Comparison of ENCODE assay signal across 8 cellular contexts in genomic region chr10:110872984-110873569, GRCh38. TPM values are rescaled to one million over a fixed set of nuclear protein-coding genes. Genes with fewer than 3 reads are reported as not detected.
DNase-seq lines count a peak whose midpoint lies in the region; ATAC-seq and TF ChIP-seq lines count a peak whose summit lies in the region.

No MANE protein-coding gene starts in this region.

- WGBS in neuronal stem cell (ENCODE audit: extremely low coverage in 2 of 2, insufficient read length in 2 of 2, insufficient replicate concordance in 1 of 2), 2 donors: no CpG with 5 or more reads among the region's 9 CpGs

- H3K79me1 ChIP-seq in neuronal stem cell (ENCODE audit: low read depth, low read length): no peaks in the 10 kb centered on the region

- H3K27ac Mint-ChIP-seq in effector memory CD8-positive, alpha-beta T cell: peak overlapping the region; percentile 87 to 99

- H3K23ac ChIP-seq in neuronal stem cell (ENCODE audit: low read depth, low read length, poor library complexity): no peak overlapping the region

- H3K4me3 Mint-ChIP-seq in effector memory CD8-positive, alpha-beta T cell: peak overlapping the region; percentile 86 to 87

- H4K20me1 ChIP-seq in DND-41 (ENCODE audit: insufficient read depth, low read length): no peaks in the 10 kb centered on the region

- no peak overlapping the region for H3K4ac ChIP-seq in neuronal stem cell (ENCODE audit: low read length)

- no peak overlapping the region for H2AK5ac ChIP-seq in neuronal stem cell (ENCODE audit: low read depth, low read length)

- H3K27ac ChIP-seq in DND-41 (ENCODE audit: low read length) (peak overlapping the region; percentile 99), neuronal stem cell (replicated peaks; ENCODE audit: low read length) (peak overlapping the region; percentile 96)

- peak overlapping the region; percentile 88 for H3K4me2 ChIP-seq in DND-41 (ENCODE audit: insufficient read depth, low read length)
- peak overlapping the region; percentile 54 for H3K4me2 ChIP-seq in neuronal stem cell (ENCODE audit: insufficient read depth, low read length, poor library complexity, severe bottlenecking)

- no peaks in the 10 kb centered on the region for H3K9me3 ChIP-seq in DND-41 (ENCODE audit: insufficient read depth, low read length, severe bottlenecking)
- H3K9me3 ChIP-seq in neuronal stem cell (replicated peaks in 1 of 2; ENCODE audit: control insufficient read depth in 2 of 2, insufficient read depth in 1 of 2, low read depth in 1 of 2, low read length in 2 of 2): no peaks in the 10 kb centered on the region

- peak overlapping the region; percentile 86 for H3K9ac ChIP-seq in DND-41 (ENCODE audit: low read depth, low read length)
- H3K9ac ChIP-seq in neuronal stem cell (ENCODE audit: low read depth, low read length, poor library complexity): no peak overlapping the region

- no peak overlapping the region for H4K91ac ChIP-seq in neuronal stem cell (ENCODE audit: low read depth, low read length, poor library complexity)

- TF ChIP-seq CTCF in DND-41 (IDR thresholded peaks at IDR 0.05; ENCODE audit: borderline replicate concordance, extremely low read depth, low read length, poor library complexity, severe bottlenecking): no peak

- H3K9me3 Mint-ChIP-seq in effector memory CD8-positive, alpha-beta T cell: no peaks in the 10 kb centered on the region

- no peak overlapping the region for H2BK120ac ChIP-seq in neuronal stem cell (ENCODE audit: low read depth, low read length)

- H3K27me3 Mint-ChIP-seq in effector memory CD8-positive, alpha-beta T cell: no peaks in the 10 kb centered on the region

- H3K27me3 ChIP-seq in DND-41 (ENCODE audit: insufficient read depth, low read length, poor library complexity) (no peaks in the 10 kb centered on the region), neuronal stem cell (ENCODE audit: control insufficient read depth in 3 of 3, insufficient read depth in 3 of 3, low read depth in 1 of 3, low read length in 3 of 3) (no peaks in the 10 kb centered on the region)

- peaks cover 40% of the 10 kb centered on the region for H3K79me2 ChIP-seq in DND-41 (ENCODE audit: insufficient read depth, low read length)

- H3K4me3 ChIP-seq in DND-41 (ENCODE audit: low read depth in 1 of 2, low read length in 2 of 2) (peak overlapping the region; percentile 79 to 81), neuronal stem cell (ENCODE audit: low read length in 2 of 2) (peak overlapping the region; percentile 66 to 94)

- H3K36me3 ChIP-seq in DND-41 (ENCODE audit: insufficient read depth, low read length) (peaks cover 12% of the 10 kb centered on the region), neuronal stem cell (replicated peaks in 1 of 2; ENCODE audit: control insufficient read depth in 2 of 2, insufficient read depth in 2 of 2, low read length in 2 of 2) (peaks cover 2 to 23% of the 10 kb centered on the region in 2 donors)

- H3K4me1 ChIP-seq in DND-41 (ENCODE audit: insufficient read depth, low read length) (peaks cover 33% of the 10 kb centered on the region), neuronal stem cell (ENCODE audit: control insufficient read depth in 2 of 2, insufficient read depth in 1 of 2, low read depth in 1 of 2, low read length in 2 of 2) (peaks cover 10 to 16% of the 10 kb centered on the region in 2 donors)

- no peak overlapping the region for H3K14ac ChIP-seq in neuronal stem cell (ENCODE audit: low read length)

- H2BK15ac ChIP-seq in neuronal stem cell (ENCODE audit: low read length): no peak overlapping the region

- H3K36me3 Mint-ChIP-seq in effector memory CD8-positive, alpha-beta T cell (ENCODE audit: insufficient read depth): peaks cover 75% of the 10 kb centered on the region

- H3K4me1 Mint-ChIP-seq in effector memory CD8-positive, alpha-beta T cell (ENCODE audit: low read depth in 2 of 2): peaks cover 47 to 57% of the 10 kb centered on the region in 2 donors

- no peak for ATAC-seq in DND-41 (ENCODE audit: insufficient read depth, low read depth)
- no peak for ATAC-seq in effector memory CD8-positive, alpha-beta T cell (replicated peaks)
- no peak for ATAC-seq in HG03520 (IDR thresholded peaks at IDR 0.05; ENCODE audit: unreplicated experiment)

- no peak overlapping the region for H2BK12ac ChIP-seq in neuronal stem cell (ENCODE audit: low read length)

- no peak overlapping the region for H4K8ac ChIP-seq in neuronal stem cell (ENCODE audit: low read depth, low read length)

- H2BK5ac ChIP-seq in neuronal stem cell (ENCODE audit: low read length): no peak overlapping the region

- no peak overlapping the region for H3K18ac ChIP-seq in neuronal stem cell (ENCODE audit: low read length)

- DNase-seq in DND-41 (no peak), NCI-H460 (ENCODE audit: extremely low read depth, low read depth) (peak; percentile 12), neuronal stem cell (ENCODE audit: low spot score) (no peak), NCI-H226 (no peak), iPS-NIHi11 (ENCODE audit: low spot score) (no peak), LoVo (ENCODE audit: low spot score) (no peak)
- DNase-seq in effector memory CD8-positive, alpha-beta T cell: no peak

- peak overlapping the region; percentile 61 for H2AFZ ChIP-seq in DND-41 (ENCODE audit: low read depth, low read length)
- peak overlapping the region; percentile 89 for H2AFZ ChIP-seq in neuronal stem cell (ENCODE audit: low read length)

RNA-seq across cellular contexts. Expression of gene PDCD4, which starts 1.3 kb away (rescaled TPM):
- total RNA-seq in NCI-H460 (2014; rRNA removed; shearing (Covaris generic)): 71.5 and 82.1 TPM in 2 replicates
- polyA plus RNA-seq in NCI-H460 (2014; cell fraction: nucleus; rRNA removed): 36.5 and 60.4 TPM in 2 replicates
- 86.5 TPM for polyA plus RNA-seq in neuronal stem cell (2013, experiment 1 of 2)
- 87.2 TPM for polyA plus RNA-seq in neuronal stem cell (2013, experiment 2 of 2)

RNA-seq across cellular contexts. Expression of gene BBIP1, which starts 45.9 kb away (rescaled TPM):
- 95.8 and 110 TPM in 2 replicates for total RNA-seq in NCI-H460 (2014; rRNA removed; shearing (Covaris generic))
- 35.2 and 39.3 TPM in 2 replicates for polyA plus RNA-seq in NCI-H460 (2014; cell fraction: nucleus; rRNA removed)
- 59.5 TPM for polyA plus RNA-seq in neuronal stem cell (2013, experiment 1 of 2)
- polyA plus RNA-seq in neuronal stem cell (2013, experiment 2 of 2): 59.1 TPM

RNA-seq across cellular contexts. Expression of gene SHOC2, which starts 46.3 kb away (rescaled TPM):
- total RNA-seq in NCI-H460 (2014; rRNA removed; shearing (Covaris generic)): 32.0 and 34.8 TPM in 2 replicates
- 10.4 and 17.7 TPM in 2 replicates for polyA plus RNA-seq in NCI-H460 (2014; cell fraction: nucleus; rRNA removed)
- polyA plus RNA-seq in neuronal stem cell (2013, experiment 1 of 2): 31.4 TPM
- polyA plus RNA-seq in neuronal stem cell (2013, experiment 2 of 2): 30.5 TPM
